Comparison of ENCODE assay signal across 2 cellular contexts in genomic region chr14:44766285-44766684, GRCh38.
TF ChIP-seq lines count a peak whose summit lies in the region.

No MANE protein-coding gene starts in this region.

TF ChIP-seq in HepG2, 621 proteins besides CTCF, POLR2A, EP300 and RAD21:
- TF ChIP-seq SRSF1 (optimal IDR thresholded peaks at IDR 0.05; ENCODE audit: low read depth, low read length) (no peak), NFKBIZ (CRISPR knock-in tag; IDR thresholded peaks at IDR 0.05) (no peak), MAFK (conservative IDR thresholded peaks at IDR 0.05 in 1 of 2, IDR thresholded peaks at IDR 0.05 in 1 of 2; ENCODE audit: low read length in 2 of 2) (peak; percentile 45 to 71; a peak in 3 of 4 replicates), MAFF (IDR thresholded peaks at IDR 0.05; ENCODE audit: low read depth, low read length) (peak; percentile 42)
- TF ChIP-seq, protein P1, sequence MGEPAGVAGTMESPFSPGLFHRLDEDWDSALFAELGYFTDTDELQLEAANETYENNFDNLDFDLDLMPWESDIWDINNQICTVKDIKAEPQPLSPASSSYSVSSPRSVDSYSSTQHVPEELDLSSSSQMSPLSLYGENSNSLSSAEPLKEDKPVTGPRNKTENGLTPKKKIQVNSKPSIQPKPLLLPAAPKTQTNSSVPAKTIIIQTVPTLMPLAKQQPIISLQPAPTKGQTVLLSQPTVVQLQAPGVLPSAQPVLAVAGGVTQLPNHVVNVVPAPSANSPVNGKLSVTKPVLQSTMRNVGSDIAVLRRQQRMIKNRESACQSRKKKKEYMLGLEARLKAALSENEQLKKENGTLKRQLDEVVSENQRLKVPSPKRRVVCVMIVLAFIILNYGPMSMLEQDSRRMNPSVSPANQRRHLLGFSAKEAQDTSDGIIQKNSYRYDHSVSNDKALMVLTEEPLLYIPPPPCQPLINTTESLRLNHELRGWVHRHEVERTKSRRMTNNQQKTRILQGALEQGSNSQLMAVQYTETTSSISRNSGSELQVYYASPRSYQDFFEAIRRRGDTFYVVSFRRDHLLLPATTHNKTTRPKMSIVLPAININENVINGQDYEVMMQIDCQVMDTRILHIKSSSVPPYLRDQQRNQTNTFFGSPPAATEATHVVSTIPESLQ (CRISPR knock-in tag; conservative IDR thresholded peaks at IDR 0.05) = no peak
- TF ChIP-seq, protein P2, sequence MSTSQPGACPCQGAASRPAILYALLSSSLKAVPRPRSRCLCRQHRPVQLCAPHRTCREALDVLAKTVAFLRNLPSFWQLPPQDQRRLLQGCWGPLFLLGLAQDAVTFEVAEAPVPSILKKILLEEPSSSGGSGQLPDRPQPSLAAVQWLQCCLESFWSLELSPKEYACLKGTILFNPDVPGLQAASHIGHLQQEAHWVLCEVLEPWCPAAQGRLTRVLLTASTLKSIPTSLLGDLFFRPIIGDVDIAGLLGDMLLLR (CRISPR knock-in tag; IDR thresholded peaks at IDR 0.05) = no peak

TF ChIP-seq in IMR-90, 13 proteins besides CTCF, POLR2A, EP300 and RAD21:
- TF ChIP-seq MAZ (IDR thresholded peaks at IDR 0.05; ENCODE audit: borderline replicate concordance, low read depth, low read length) (no peak), MAFK (IDR thresholded peaks at IDR 0.05; ENCODE audit: low read depth, low read length) (peak; percentile 51)
